Comparison of ENCODE assay signal across 20 cellular contexts in the genomic region with DNA sequence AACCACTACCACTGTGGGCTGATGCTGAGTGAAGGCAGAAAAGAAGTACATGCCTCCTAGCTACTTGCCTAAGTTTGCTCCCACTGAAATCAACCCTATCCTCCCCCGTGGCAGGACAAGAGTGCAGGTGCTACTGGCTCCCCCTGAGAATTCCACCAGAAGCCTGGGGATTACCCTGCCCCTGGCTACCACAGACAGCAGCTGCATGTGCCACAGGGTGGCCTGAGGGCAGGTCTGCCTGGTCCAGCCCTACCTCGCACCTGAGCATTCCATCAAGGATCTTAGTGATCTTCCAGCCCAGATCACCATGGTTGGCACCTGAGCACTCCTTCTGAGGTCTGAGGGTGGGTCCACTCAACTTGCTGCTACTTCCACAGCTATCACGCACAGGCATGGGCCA.
DNase-seq lines count a peak whose midpoint lies in the region; ATAC-seq, FAIRE-seq and TF ChIP-seq lines count a peak whose summit lies in the region.
"Had no signal": no experiment of that assay in that cellular context is flagged by ENCODE, and none has a peak within 500 bp of the region (broad histone marks: within the 10 kb centered on the region; RNA-seq: fewer than 3 reads in every experiment).

No MANE protein-coding gene starts in this region.

- H2BK5ac ChIP-seq in H1 (ENCODE audit: low read depth, low read length) = no peak overlapping the region

- H3K9me2 ChIP-seq in OCI-LY7 (ENCODE audit: insufficient read depth, low read length) = no peaks in the 10 kb centered on the region

- H3K4me1 ChIP-seq in SJCRH30 = peaks cover 10% of the 10 kb centered on the region
- no peaks in the 10 kb centered on the region for H3K4me1 ChIP-seq in H1 (replicated peaks in 1 of 4; ENCODE audit: control insufficient read depth in 3 of 4, insufficient read depth in 4 of 4, low read length in 3 of 4)
- H3K4me1 ChIP-seq in aorta (ENCODE audit: control insufficient read depth in 1 of 2, insufficient read depth in 2 of 2, low read length in 2 of 2) = no peaks in the 10 kb centered on the region
- H3K4me1 ChIP-seq in OCI-LY7 (ENCODE audit: insufficient read depth, low read length, poor library complexity, severe bottlenecking) = no peaks in the 10 kb centered on the region
- H3K4me1 ChIP-seq: Caco-2 had no signal

- no peak overlapping the region for H3K27ac Mint-ChIP-seq in stimulated activated effector memory CD8-positive, alpha-beta T cell treated with anti-CD3 and anti-CD28 coated beads, Interleukin-12 subunit alpha, Interleukin-12 subunit beta, amount 100 ng/mL, for 72 hours
- H3K27ac Mint-ChIP-seq in mesothelial cell of epicardium = no peak overlapping the region
- H3K27ac Mint-ChIP-seq: CD8-positive, alpha-beta T cell; GM23338 had no signal

- no peaks in the 10 kb centered on the region for H3K9me3 ChIP-seq in SJCRH30 (replicated peaks)
- 0 out of 4 replicates have a peak, but pooled peaks cover 0 to 5% of the 10 kb centered on the region in 2 experiments for H3K9me3 ChIP-seq in H1 (ENCODE audit: insufficient read depth in 2 of 2, low read depth in 1 of 2, low read length in 1 of 2)
- no peaks in the 10 kb centered on the region for H3K9me3 ChIP-seq in aorta (ENCODE audit: control insufficient read depth, low read length)
- H3K9me3 ChIP-seq in OCI-LY7 (ENCODE audit: low read length) = no peaks in the 10 kb centered on the region
- H3K9me3 ChIP-seq: Caco-2 had no signal

- H2AFZ ChIP-seq in H1 (ENCODE audit: low read length) (no peak overlapping the region), OCI-LY7 (ENCODE audit: low read length) (no peak overlapping the region)
- H2AFZ ChIP-seq: GM23338 had no signal

- no peaks in the 10 kb centered on the region for H3K36me3 Mint-ChIP-seq in stimulated activated effector memory CD8-positive, alpha-beta T cell treated with anti-CD3 and anti-CD28 coated beads, Interleukin-12 subunit alpha, Interleukin-12 subunit beta, amount 100 ng/mL, for 72 hours
- H3K36me3 Mint-ChIP-seq in mesothelial cell of epicardium = no peaks in the 10 kb centered on the region
- H3K36me3 Mint-ChIP-seq: CD4-positive, CD25-positive, alpha-beta regulatory T cell; CD8-positive, alpha-beta T cell had no signal

- H3K4me1 Mint-ChIP-seq in stimulated activated effector memory CD8-positive, alpha-beta T cell treated with anti-CD3 and anti-CD28 coated beads, Interleukin-12 subunit alpha, Interleukin-12 subunit beta, amount 100 ng/mL, for 72 hours = no peaks in the 10 kb centered on the region
- peaks cover 8% of the 10 kb centered on the region for H3K4me1 Mint-ChIP-seq in mesothelial cell of epicardium
- H3K4me1 Mint-ChIP-seq: CD4-positive, CD25-positive, alpha-beta regulatory T cell; GM23338 had no signal

- intact Hi-C loops in aorta (cut with DNase I) = no loop called here
- intact Hi-C loops in OCI-LY7 (cut with micrococcal nuclease; ENCODE audit: unreplicated experiment) = no loop called here

- 85% methylated on average over 3 of the region's 3 CpGs; no CpG with 5 or more reads in 1 of the 2 experiments for WGBS in H1 (ENCODE audit: extremely low coverage in 1 of 2, insufficient coverage in 1 of 2, insufficient read length in 1 of 2, insufficient replicate concordance in 2 of 2, low coverage in 1 of 2, low lambda C conversion rate in 2 of 2, missing lambda C conversion rate in 1 of 2), 2 experiments
- WGBS in aorta, 2 donors = 95 to 97% methylated on average over 3 of the region's 3 CpGs

- H3K4me3 ChIP-seq in SJCRH30 (no peak overlapping the region), H1 (ENCODE audit: extremely low read depth in 1 of 4, insufficient read depth in 2 of 4, low read depth in 3 of 4, low read length in 4 of 4) (no peak overlapping the region), aorta (ENCODE audit: low read length in 2 of 2) (no peak overlapping the region), OCI-LY7 (ENCODE audit: low read depth, low read length, poor library complexity, severe bottlenecking) (no peak overlapping the region)
- H3K4me3 ChIP-seq: GM12878, GM23338 had no signal

- no peaks in the 10 kb centered on the region for H3K23me2 ChIP-seq in H1 (ENCODE audit: low read depth, low read length)

- no peak overlapping the region for H4K91ac ChIP-seq in H1 (replicated peaks; ENCODE audit: insufficient read length, low read length)

- peaks cover under 1% of the 10 kb centered on the region for H3K27me3 Mint-ChIP-seq in mesothelial cell of epicardium (ENCODE audit: low read depth)
- H3K27me3 Mint-ChIP-seq: CD4-positive, CD25-positive, alpha-beta regulatory T cell had no signal

- peak overlapping the region; percentile 79 for H4K8ac ChIP-seq in H1 (ENCODE audit: extremely low read depth, insufficient read depth, low read length)

- H3K9me3 Mint-ChIP-seq in stimulated activated effector memory CD8-positive, alpha-beta T cell treated with anti-CD3 and anti-CD28 coated beads, Interleukin-12 subunit alpha, Interleukin-12 subunit beta, amount 100 ng/mL, for 72 hours = no peaks in the 10 kb centered on the region
- H3K9me3 Mint-ChIP-seq in mesothelial cell of epicardium = peaks cover 11% of the 10 kb centered on the region
- H3K9me3 Mint-ChIP-seq: CD8-positive, alpha-beta T cell; GM23338 had no signal

- H3K27ac ChIP-seq in SJCRH30 (no peak overlapping the region), H1 (ENCODE audit: low read depth, low read length) (no peak overlapping the region), aorta (ENCODE audit: low read depth in 1 of 2, low read length in 2 of 2) (no peak overlapping the region), OCI-LY7 (ENCODE audit: low read depth, low read length, poor library complexity, severe bottlenecking) (no peak overlapping the region)

- POLR2A ChIA-PET in H1 (lab: Charles Lee; ENCODE audit: partially characterized antibody) = no interaction called here
- POLR2A ChIA-PET in OCI-LY7 (lab: Charles Lee) = no interaction called here

- H3K18ac ChIP-seq in H1 (ENCODE audit: extremely low read depth, low read length) = no peak overlapping the region

- H3K4me3 Mint-ChIP-seq in stimulated activated effector memory CD8-positive, alpha-beta T cell treated with anti-CD3 and anti-CD28 coated beads, Interleukin-12 subunit alpha, Interleukin-12 subunit beta, amount 100 ng/mL, for 72 hours = no peak overlapping the region
- no peak overlapping the region for H3K4me3 Mint-ChIP-seq in mesothelial cell of epicardium
- H3K4me3 Mint-ChIP-seq: CD4-positive, CD25-positive, alpha-beta regulatory T cell; CD8-positive, alpha-beta T cell; GM23338 had no signal

- H2BK120ac ChIP-seq in H1 (replicated peaks; ENCODE audit: low read depth, low read length) = no peak overlapping the region

- no peak overlapping the region for H2BK12ac ChIP-seq in H1 (ENCODE audit: low read depth, low read length)

- TF ChIP-seq EP300 in H1 (IDR thresholded peaks at IDR 0.05; ENCODE audit: borderline replicate concordance in 1 of 2, low read depth in 2 of 2, low read length in 2 of 2) = no peak

- no peaks in the 10 kb centered on the region for H3K27me3 ChIP-seq in SJCRH30
- no peaks in the 10 kb centered on the region for H3K27me3 ChIP-seq in H1 (replicated peaks in 1 of 4; ENCODE audit: control insufficient read depth in 3 of 4, extremely low read depth in 1 of 4, insufficient read depth in 3 of 4, low read length in 3 of 4)
- H3K27me3 ChIP-seq in aorta (ENCODE audit: control insufficient read depth in 1 of 2, insufficient read depth in 2 of 2, low read length in 1 of 2) = no peaks in the 10 kb centered on the region

- no peak overlapping the region for H3K4ac ChIP-seq in H1 (replicated peaks; ENCODE audit: insufficient read length, low read depth, low read length)

- FAIRE-seq in H1 (lab: Jason Lieb, UNC) = no peak
- FAIRE-seq: GM12878, GM18507, H54 had no signal

- no peak for TF ChIP-seq RAD21 in H1 (IDR thresholded peaks at IDR 0.05 in 1 of 2, conservative IDR thresholded peaks at IDR 0.05 in 1 of 2; ENCODE audit: low read depth in 2 of 2, low read length in 2 of 2)

- no peak overlapping the region for H3K23ac ChIP-seq in H1 (ENCODE audit: insufficient read length)

- peaks cover 0 to 1% of the 10 kb centered on the region in 2 experiments for H4K20me1 ChIP-seq in H1 (replicated peaks in 1 of 2; ENCODE audit: control insufficient read depth in 1 of 2, insufficient read depth in 2 of 2, low read length in 2 of 2)
- no peaks in the 10 kb centered on the region for H4K20me1 ChIP-seq in OCI-LY7 (ENCODE audit: insufficient read depth, low read length)

- DNase-seq in SJCRH30 (peak; percentile 39 to 46), H1 (ENCODE audit: low read depth in 1 of 2, low spot score in 2 of 2) (no peak), aorta (no peak), mesothelial cell of epicardium (ENCODE audit: low spot score in 2 of 2, unreplicated experiment in 2 of 2) (no peak), OCI-LY7 (ENCODE audit: low spot score) (no peak), cerebellum (ENCODE audit: low spot score) (no peak)
- no peak for DNase-seq in stimulated activated effector memory CD8-positive, alpha-beta T cell treated with anti-CD3 and anti-CD28 coated beads, Interleukin-12 subunit alpha, Interleukin-12 subunit beta, amount 100 ng/mL, for 72 hours (ENCODE audit: low spot score in 2 of 2)
- DNase-seq: C1 segment of cervical spinal cord; CD4-positive, CD25-positive, alpha-beta regulatory T cell; CD8-positive, alpha-beta T cell; DMS153; DND-41; GDM1; HCEC 1CT had no signal

- no peak overlapping the region for H4K5ac ChIP-seq in H1 (ENCODE audit: insufficient read length, low read depth, low read length)

- TF ChIP-seq CTCF in H1 (IDR thresholded peaks at IDR 0.05; ENCODE audit: control extremely low read depth in 1 of 3, insufficient read depth in 1 of 3, low read depth in 1 of 3, low read length in 3 of 3) = no peak
- TF ChIP-seq CTCF in mesothelial cell of epicardium (IDR thresholded peaks at IDR 0.05; ENCODE audit: unreplicated experiment) = no peak
- no peak for TF ChIP-seq CTCF in OCI-LY7 (conservative IDR thresholded peaks at IDR 0.05; ENCODE audit: low read length)

- H3K79me2 ChIP-seq in H1 (ENCODE audit: control insufficient read depth in 1 of 2, insufficient read depth in 2 of 2, low read length in 2 of 2) (no peaks in the 10 kb centered on the region), OCI-LY7 (ENCODE audit: insufficient read depth, low read depth, low read length) (no peaks in the 10 kb centered on the region)

- no peak for TF ChIP-seq POLR2A in H1 (IDR thresholded peaks at IDR 0.05; ENCODE audit: control extremely low read depth in 1 of 2, low read depth in 2 of 2, low read length in 2 of 2)

- no TSS peak for BruUV-seq in OCI-LY7 (replicated peaks; lab: Mats Ljungman, UMichigan)

- H3K9ac ChIP-seq in H1 (replicated peaks in 1 of 4; ENCODE audit: extremely low read depth in 1 of 4, low read depth in 3 of 4, low read length in 3 of 4) = no peak overlapping the region

- no peak overlapping the region for H3K56ac ChIP-seq in H1 (replicated peaks; ENCODE audit: insufficient read length, low read depth, low read length)

- no peak overlapping the region for H3K14ac ChIP-seq in H1 (ENCODE audit: insufficient read length)

- no peak overlapping the region for H2AK5ac ChIP-seq in H1 (ENCODE audit: low read depth, low read length)

- H3K36me3 ChIP-seq in SJCRH30 (no peaks in the 10 kb centered on the region), H1 (ENCODE audit: control insufficient read depth in 2 of 4, insufficient read depth in 4 of 4, low read length in 3 of 4) (no peaks in the 10 kb centered on the region), aorta (ENCODE audit: control insufficient read depth in 1 of 2, insufficient read depth in 2 of 2, low read length in 1 of 2) (no peaks in the 10 kb centered on the region), OCI-LY7 (ENCODE audit: insufficient read depth, low read length) (no peaks in the 10 kb centered on the region)

- CTCF ChIA-PET in H1 (lab: Charles Lee; ENCODE audit: partially characterized antibody) = interaction anchor here (1.0 kb wide), 1 partner anchor 11 kb away, joined by 4 read pairs; no protein-coding TSS in a partner anchor
- CTCF ChIA-PET in OCI-LY7 (lab: Charles Lee; ENCODE audit: unreplicated experiment) = interaction anchor here (0.6 kb wide), 1 partner anchor 98 kb away, joined by 3 read pairs; no protein-coding TSS in a partner anchor

- peak; percentile 31 for ATAC-seq in stimulated activated effector memory CD8-positive, alpha-beta T cell treated with anti-CD3 and anti-CD28 coated beads, Interleukin-12 subunit alpha, Interleukin-12 subunit beta, amount 100 ng/mL, for 72 hours
- peak; percentile 41 for ATAC-seq in aorta (ENCODE audit: low FRiP score)
- ATAC-seq in HG03159 (IDR thresholded peaks at IDR 0.05; ENCODE audit: unreplicated experiment) = no peak
- ATAC-seq: CD8-positive, alpha-beta T cell; GM12878; GM23338 had no signal

- no peaks in the 10 kb centered on the region for H3K79me1 ChIP-seq in H1 (ENCODE audit: low read depth, low read length)

- H2BK20ac ChIP-seq in H1 (ENCODE audit: low read length) = no peak overlapping the region

- no peak overlapping the region for H2BK15ac ChIP-seq in H1 (ENCODE audit: low read length)

- H3K4me2 ChIP-seq in H1 (ENCODE audit: insufficient read depth in 1 of 2, low read depth in 2 of 2, low read length in 2 of 2) = no peak overlapping the region
- H3K4me2 ChIP-seq in OCI-LY7 (ENCODE audit: low read length) = no peak overlapping the region
- H3K4me2 ChIP-seq: GM23338 had no signal

Comparison
In these comparisons a context has a peak if more than half of its experiments do, and no peak if none do; other contexts are left out.
1. DNase-seq: peak in SJCRH30 (2 of 2); none in H1 (0 of 2), stimulated activated effector memory CD8-positive, alpha-beta T cell treated with anti-CD3 and anti-CD28 coated beads, Interleukin-12 subunit alpha, Interleukin-12 subunit beta, amount 100 ng/mL, for 72 hours (0 of 2), aorta (0 of 2), mesothelial cell of epicardium (0 of 2), OCI-LY7 (single experiment) and cerebellum (single experiment).